8 cellular contexts compared by ENCODE assay signal in genomic region chr12:57896437-57897201, GRCh38. TPM values are rescaled to one million over a fixed set of nuclear protein-coding genes. Genes with fewer than 3 reads are reported as not detected.
DNase-seq lines count a peak whose midpoint lies in the region; ATAC-seq, FAIRE-seq and TF ChIP-seq lines count a peak whose summit lies in the region.

No MANE protein-coding gene starts in this region.

- FAIRE-seq in endothelial cell of umbilical vein (lab: Jason Lieb, UNC), result peak; percentile 93

- no TSS peak for BruUV-seq in endothelial cell of umbilical vein (replicated peaks; lab: Mats Ljungman, UMichigan)

- no peak for TF ChIP-seq CTCF in C4-2B (conservative IDR thresholded peaks at IDR 0.05)
- TF ChIP-seq CTCF in VCaP (conservative IDR thresholded peaks at IDR 0.05), result peak; percentile 57
- TF ChIP-seq CTCF in endothelial cell of umbilical vein (IDR thresholded peaks at IDR 0.05; ENCODE audit: extremely low read depth in 1 of 2, insufficient read depth in 1 of 2, low read depth in 1 of 2, low read length in 2 of 2), result peak in 1 of 2 donors; percentile 27

- H3K9ac ChIP-seq in HUES48 (ENCODE audit: low read depth, low read length) (no peak overlapping the region), endothelial cell of umbilical vein (replicated peaks; ENCODE audit: extremely low read depth, insufficient read depth, low read length) (peak overlapping the region; percentile 63)

- H3K9me1 ChIP-seq in endothelial cell of umbilical vein (replicated peaks; ENCODE audit: control insufficient read depth, extremely low read depth, insufficient read depth, low read length), result no peaks in the 10 kb centered on the region

- H3K36me3 Mint-ChIP-seq in memory B cell, result no peaks in the 10 kb centered on the region

- peak overlapping the region; percentile 98 for H3K27ac Mint-ChIP-seq in memory B cell

- peak overlapping the region; percentile 50 for H3K27ac ChIP-seq in C4-2B
- H3K27ac ChIP-seq in HUES48 (ENCODE audit: low read depth, low read length), result no peak overlapping the region
- H3K27ac ChIP-seq in VCaP, result peak overlapping the region; percentile 87; the same call in 1 of the 2 replicates
- peak overlapping the region; percentile 36 for H3K27ac ChIP-seq in endothelial cell of umbilical vein (ENCODE audit: insufficient read depth, low read depth, low read length)
- H3K27ac ChIP-seq in temporal lobe (ENCODE audit: low read depth, low read length), result peak overlapping the region; percentile 97

- POLR2A ChIA-PET in endothelial cell of umbilical vein (lab: Charles Lee), result interaction anchor here (0.6 to 2.4 kb wide), 9 partner anchors 9 to 94 kb away, joined by 3 to 18 read pairs (median 4); partner anchors contain the start of genes ATP23 and CTDSP2

- TF ChIP-seq POLR2A in endothelial cell of umbilical vein (IDR thresholded peaks at IDR 0.05; ENCODE audit: low read depth, low read length), result peak; percentile 51

- no peaks in the 10 kb centered on the region for H3K9me3 Mint-ChIP-seq in memory B cell

- no peaks in the 10 kb centered on the region for H4K20me1 ChIP-seq in endothelial cell of umbilical vein (replicated peaks; ENCODE audit: control insufficient read depth, extremely low read depth, insufficient read depth, low read length)

- peak overlapping the region; percentile 94 for H2AFZ ChIP-seq in endothelial cell of umbilical vein (ENCODE audit: low read depth, low read length)

- H3K36me3 ChIP-seq in HUES48 (ENCODE audit: control insufficient read depth, insufficient read depth, low read length) (no peaks in the 10 kb centered on the region), endothelial cell of umbilical vein (ENCODE audit: control insufficient read depth in 2 of 2, extremely low read depth in 1 of 2, insufficient read depth in 2 of 2, low read length in 2 of 2) (no peaks in the 10 kb centered on the region)

- H3K9me3 ChIP-seq in HUES48 (ENCODE audit: control insufficient read depth, insufficient read depth, low read length) (no peaks in the 10 kb centered on the region), endothelial cell of umbilical vein (replicated peaks; ENCODE audit: control insufficient read depth, insufficient read depth, low read length) (no peaks in the 10 kb centered on the region)

- peaks cover 37% of the 10 kb centered on the region for H3K4me1 Mint-ChIP-seq in memory B cell

- peak overlapping the region; percentile 55 for H3K4me3 ChIP-seq in HUES48 (ENCODE audit: low read depth, low read length)
- H3K4me3 ChIP-seq in endothelial cell of umbilical vein (replicated peaks in 1 of 3; ENCODE audit: insufficient read depth in 1 of 3, low read depth in 1 of 3, low read length in 3 of 3), result peak overlapping the region; percentile 39 to 50 (median 44)

- DNase-seq in endothelial cell of umbilical vein (ENCODE audit: low read depth, low spot score), result peak; percentile 75
- no peak for DNase-seq in memory B cell (ENCODE audit: low spot score in 2 of 2)

- H3K27me3 Mint-ChIP-seq in memory B cell, result no peaks in the 10 kb centered on the region

- peak overlapping the region; percentile 83 for H3K4me3 Mint-ChIP-seq in memory B cell

- CTCF ChIA-PET in endothelial cell of umbilical vein (lab: Charles Lee), result interaction anchor here (0.6 to 7.5 kb wide), 22 partner anchors 8 to 130 kb away, joined by 3 to 139 read pairs (median 6); partner anchors contain the start of genes CTDSP2 and TSFM

- H3K79me2 ChIP-seq in endothelial cell of umbilical vein (ENCODE audit: control insufficient read depth, insufficient read depth, low read length), result no peaks in the 10 kb centered on the region

- ATAC-seq in memory B cell (ENCODE audit: low read depth), result no peak
- no peak for ATAC-seq in GM18873 (IDR thresholded peaks at IDR 0.05; ENCODE audit: low FRiP score, unreplicated experiment)
- no peak for ATAC-seq in HG03097 (IDR thresholded peaks at IDR 0.05; ENCODE audit: low FRiP score, unreplicated experiment)

- intact Hi-C loops in endothelial cell of umbilical vein (cut with micrococcal nuclease), result loop anchor here (1.0 to 2.0 kb wide), 2 partner anchors 32 to 65 kb away; no protein-coding TSS in a partner anchor

- dilution Hi-C loops in endothelial cell of umbilical vein (cut with MboI; ENCODE audit: extremely low pct_ligation_motif_present, low sequenced_read_pairs), result no loop called here

- H3K4me1 ChIP-seq in HUES48 (ENCODE audit: control insufficient read depth, insufficient read depth, low read length) (peaks cover 25% of the 10 kb centered on the region), endothelial cell of umbilical vein (ENCODE audit: control insufficient read depth, extremely low read depth, insufficient read depth, low read length) (peaks cover 32% of the 10 kb centered on the region)

- H3K27me3 ChIP-seq in HUES48 (ENCODE audit: control insufficient read depth, insufficient read depth, low read length) (peaks cover 10% of the 10 kb centered on the region), endothelial cell of umbilical vein (ENCODE audit: control insufficient read depth in 2 of 2, insufficient read depth in 2 of 2, low read length in 2 of 2) (no peaks in the 10 kb centered on the region)

- H3K4me2 ChIP-seq in endothelial cell of umbilical vein (ENCODE audit: insufficient read depth, low read length), result peak overlapping the region; percentile 79

TF ChIP-seq in endothelial cell of umbilical vein, 7 proteins besides CTCF, POLR2A, EP300 and RAD21:
- TF ChIP-seq JUN (IDR thresholded peaks at IDR 0.05; ENCODE audit: borderline replicate concordance, insufficient read depth, insufficient read length, low read depth), result no peak
- TF ChIP-seq GATA2 (IDR thresholded peaks at IDR 0.05; ENCODE audit: insufficient read depth, insufficient read length, low read depth, low read length), result no peak
- no peak for TF ChIP-seq EZH2 (IDR thresholded peaks at IDR 0.05; ENCODE audit: borderline replicate concordance, low read depth, low read length, severe bottlenecking)
- peak; percentile 45 for TF ChIP-seq POLR2AphosphoS5 (IDR thresholded peaks at IDR 0.05; ENCODE audit: insufficient read depth, low read depth, low read length)
- no peak for TF ChIP-seq MYC (IDR thresholded peaks at IDR 0.05; ENCODE audit: low read depth, low read length)
- TF ChIP-seq FOS (IDR thresholded peaks at IDR 0.05; ENCODE audit: borderline replicate concordance, insufficient read depth, low read length), result no peak
- TF ChIP-seq MAX (IDR thresholded peaks at IDR 0.05; ENCODE audit: insufficient read depth, insufficient read length), result no peak
TF ChIP-seq in endothelial cell of umbilical vein: peak in this region for 1.

RNA-seq across cellular contexts. Expression of gene ATP23, which starts 44.7 kb away (rescaled TPM):
- 5.9 and 7.2 TPM in 2 replicates for total RNA-seq in endothelial cell of umbilical vein
- polyA plus RNA-seq in endothelial cell of umbilical vein, result 9.0 and 14.5 TPM in 2 replicates
- 6.4 and 9.6 TPM in 2 replicates for polyA plus RNA-seq in endothelial cell of umbilical vein (2011; cell fraction: cytosol; rRNA removed)
- polyA plus RNA-seq in endothelial cell of umbilical vein (2011; cell fraction: nucleus; rRNA removed), result 3.6 and 3.9 TPM in 2 replicates
- polyA plus RNA-seq in endothelial cell of umbilical vein (2012), result 5.7 and 5.8 TPM in 2 replicates
- polyA minus RNA-seq in endothelial cell of umbilical vein, result 6.4 and 9.4 TPM in 2 replicates
- polyA minus RNA-seq in endothelial cell of umbilical vein (2011; cell fraction: cytosol; rRNA and poly(A)+ RNA removed), result 1.8 TPM
- 0.63 and 0.96 TPM in 2 replicates for polyA minus RNA-seq in endothelial cell of umbilical vein (2011; cell fraction: nucleus; rRNA and poly(A)+ RNA removed)
- total RNA-seq in temporal lobe, result 7.1 TPM

RNA-seq across cellular contexts. Expression of gene CTDSP2, which starts 50.1 kb away (rescaled TPM):
- total RNA-seq in endothelial cell of umbilical vein, result 128 and 142 TPM in 2 replicates
- polyA plus RNA-seq in endothelial cell of umbilical vein, result 120 and 146 TPM in 2 replicates
- 159 and 167 TPM in 2 replicates for polyA plus RNA-seq in endothelial cell of umbilical vein (2011; cell fraction: cytosol; rRNA removed)
- polyA plus RNA-seq in endothelial cell of umbilical vein (2011; cell fraction: nucleus; rRNA removed), result 177 and 178 TPM in 2 replicates
- 99.2 and 104 TPM in 2 replicates for polyA plus RNA-seq in endothelial cell of umbilical vein (2012)
- 215 and 262 TPM in 2 replicates for polyA minus RNA-seq in endothelial cell of umbilical vein
- 45.4 TPM for polyA minus RNA-seq in endothelial cell of umbilical vein (2011; cell fraction: cytosol; rRNA and poly(A)+ RNA removed)
- 94.7 and 98.2 TPM in 2 replicates for polyA minus RNA-seq in endothelial cell of umbilical vein (2011; cell fraction: nucleus; rRNA and poly(A)+ RNA removed)
- total RNA-seq in temporal lobe, result 22.9 TPM
